2 cellular contexts compared by ENCODE assay signal in genomic region chr7:74753921-74754482, GRCh38. TPM values are rescaled to one million over a fixed set of nuclear protein-coding genes. Genes with fewer than 3 reads are reported as not detected.
"Had no signal": no experiment of that assay in that cellular context is flagged by ENCODE, and none has a peak within 500 bp of the region (broad histone marks: within the 10 kb centered on the region; RNA-seq: fewer than 3 reads in every experiment).

No MANE protein-coding gene starts in this region.

RNA-seq across cellular contexts. Expression of gene NCF1, which starts 19.8 kb away (rescaled TPM):
- total RNA-seq: MCF 10A, RPMI7951 had no signal
